ENCODE assay signal across 14 cellular contexts in genomic region chr22:41844513-41844912, GRCh38. TPM values are rescaled to one million over a fixed set of nuclear protein-coding genes. Genes with fewer than 3 reads are reported as not detected.
A peak's percentile ranks its signal among the peaks of the same experiment; 100 is the strongest.
DNase-seq lines count a peak whose midpoint lies in the region; ATAC-seq and TF ChIP-seq lines count a peak whose summit lies in the region.
"Had no signal": no experiment of that assay in that cellular context is flagged by ENCODE, and none has a peak within 500 bp of the region (broad histone marks: within the 10 kb centered on the region; RNA-seq: fewer than 3 reads in every experiment).

No MANE protein-coding gene starts in this region.

- H4K5ac ChIP-seq in mesendoderm (ENCODE audit: low read length), result no peak overlapping the region

- H3K79me2 ChIP-seq in mesendoderm (ENCODE audit: control insufficient read depth, insufficient read depth, low read length), result peaks cover 85% of the 10 kb centered on the region

- H3K23ac ChIP-seq in mesendoderm (ENCODE audit: low read length), result no peak overlapping the region

- H3K4ac ChIP-seq in mesendoderm (ENCODE audit: low read depth, low read length), result no peak overlapping the region

- intact Hi-C loops in natural killer cell (cut with micrococcal nuclease), result no loop called here
- intact Hi-C loops in adrenal gland (cut with DNase I), result no loop called here
- intact Hi-C loops in colonic mucosa (cut with DNase I), result no loop called here

- ATAC-seq in natural killer cell, result no peak
- ATAC-seq in natural killer cell treated with Interleukin-12 subunit alpha and Interleukin-12 subunit beta and Interleukin-15 and Interleukin-18, amount 100 ng/mL, for 72 hours, result no peak

- H3K9me3 Mint-ChIP-seq in natural killer cell, result no peaks in the 10 kb centered on the region
- H3K9me3 Mint-ChIP-seq in natural killer cell treated with Interleukin-12 subunit alpha and Interleukin-12 subunit beta and Interleukin-15 and Interleukin-18, amount 100 ng/mL, for 72 hours, result no peaks in the 10 kb centered on the region
- H3K9me3 Mint-ChIP-seq: activated T-helper 2 cell treated with anti-CD3 and anti-CD28 coated beads, Interferon-gamma antibody, Interleukin-2, Interleukin-4, amounts not matched to agents 10 μg/mL and 5 μg/mL and 100 μg/mL, durations not matched to agents 14 hours and 24 hours and 36 hours had no signal

- H3K4me3 ChIP-seq in adrenal gland (no peak overlapping the region), mesendoderm (ENCODE audit: low read length) (no peak overlapping the region), colonic mucosa (no peak overlapping the region)

- no peaks in the 10 kb centered on the region for H3K27me3 ChIP-seq in adrenal gland
- no peaks in the 10 kb centered on the region for H3K27me3 ChIP-seq in mesendoderm (ENCODE audit: insufficient read depth, low read length, poor library complexity)
- H3K27me3 ChIP-seq in colonic mucosa, result no peaks in the 10 kb centered on the region

- no peak overlapping the region for H3K4me2 ChIP-seq in mesendoderm (ENCODE audit: low read length)

- H3K27ac ChIP-seq in adrenal gland (peak overlapping the region in 3 of 5 donors; percentile 14 to 64 (median 42)), mesendoderm (ENCODE audit: low read depth, low read length) (no peak overlapping the region), colonic mucosa (no peak overlapping the region)

- H3K79me1 ChIP-seq in mesendoderm (ENCODE audit: low read length), result peaks cover 34% of the 10 kb centered on the region

- no peaks in the 10 kb centered on the region for H3K9me3 ChIP-seq in adrenal gland (replicated peaks in 1 of 3)
- H3K9me3 ChIP-seq in colonic mucosa, result no peaks in the 10 kb centered on the region

- no peak for TF ChIP-seq POLR2A in adrenal gland (IDR thresholded peaks at IDR 0.05)

- 29 to 41% (median 38%) methylated on average over 3 of the region's 3 CpGs for WGBS in adrenal gland, 4 donors
- no CpG with 5 or more reads among the region's 3 CpGs for WGBS in mesendoderm (ENCODE audit: extremely low coverage, insufficient coverage, low lambda C conversion rate)

- H2AK5ac ChIP-seq in mesendoderm (ENCODE audit: low read length), result no peak overlapping the region

- H3K27ac Mint-ChIP-seq in natural killer cell, result peak overlapping the region; percentile 7 to 13
- H3K27ac Mint-ChIP-seq in natural killer cell treated with Interleukin-12 subunit alpha and Interleukin-12 subunit beta and Interleukin-15 and Interleukin-18, amount 100 ng/mL, for 72 hours, result peak overlapping the region in 1 of 2 donors; percentile 29

- no peaks in the 10 kb centered on the region for H3K36me3 Mint-ChIP-seq in natural killer cell
- peaks cover 11% of the 10 kb centered on the region for H3K36me3 Mint-ChIP-seq in natural killer cell treated with Interleukin-12 subunit alpha and Interleukin-12 subunit beta and Interleukin-15 and Interleukin-18, amount 100 ng/mL, for 72 hours

- no peak overlapping the region for H4K8ac ChIP-seq in mesendoderm (ENCODE audit: low read depth, low read length)

- no peak overlapping the region for H2BK15ac ChIP-seq in mesendoderm (replicated peaks; ENCODE audit: low read depth)

- H3K36me3 ChIP-seq in adrenal gland (replicated peaks in 1 of 2), result no peaks in the 10 kb centered on the region
- H3K36me3 ChIP-seq in mesendoderm (ENCODE audit: control insufficient read depth, insufficient read depth, low read length), result peaks cover 2% of the 10 kb centered on the region
- no peaks in the 10 kb centered on the region for H3K36me3 ChIP-seq in colonic mucosa

- no peak overlapping the region for H2BK5ac ChIP-seq in mesendoderm (ENCODE audit: low read length)

- DNase-seq in natural killer cell (no peak), adrenal gland (no peak), mesendoderm (no peak), ureter (ENCODE audit: low spot score) (peak; percentile 81), colonic mucosa (no peak), SHP77 treated with DMSO at 0.1 percent for 48 hours (lab: John Stamatoyannopoulos, UW) (no peak), GM19238 (ENCODE audit: insufficient read length, low spot score) (no peak)
- no peak for DNase-seq in natural killer cell treated with Interleukin-12 subunit alpha and Interleukin-12 subunit beta and Interleukin-15 and Interleukin-18, amount 100 ng/mL, for 72 hours (ENCODE audit: low spot score)
- DNase-seq: central memory CD4-positive, alpha-beta T cell; GDM1; NCI-H446; RPMI8226; stimulated activated CD4-positive, alpha-beta T cell treated with anti-CD3 and anti-CD28 coated beads, Interleukin-12 subunit alpha, Interleukin-12 subunit beta, amount 100 ng/mL, for 4 hours had no signal

- peaks cover 45 to 60% of the 10 kb centered on the region in 2 donors for H3K4me1 Mint-ChIP-seq in natural killer cell
- H3K4me1 Mint-ChIP-seq in natural killer cell treated with Interleukin-12 subunit alpha and Interleukin-12 subunit beta and Interleukin-15 and Interleukin-18, amount 100 ng/mL, for 72 hours (ENCODE audit: low read depth in 2 of 2), result peaks cover 57 to 62% of the 10 kb centered on the region in 2 donors

- H3K9ac ChIP-seq in mesendoderm (ENCODE audit: low read length) (peak overlapping the region; percentile 23), colonic mucosa (ENCODE audit: low read depth in 2 of 2, low read length in 2 of 2) (peak overlapping the region in 1 of 2 donors; percentile 22)

- H3K27me3 Mint-ChIP-seq in natural killer cell (ENCODE audit: low read depth in 2 of 2), result no peaks in the 10 kb centered on the region
- H3K27me3 Mint-ChIP-seq in natural killer cell treated with Interleukin-12 subunit alpha and Interleukin-12 subunit beta and Interleukin-15 and Interleukin-18, amount 100 ng/mL, for 72 hours, result no peaks in the 10 kb centered on the region

- H3K4me3 Mint-ChIP-seq in natural killer cell, result no peak overlapping the region
- no peak overlapping the region for H3K4me3 Mint-ChIP-seq in natural killer cell treated with Interleukin-12 subunit alpha and Interleukin-12 subunit beta and Interleukin-15 and Interleukin-18, amount 100 ng/mL, for 72 hours

- TF ChIP-seq CTCF in natural killer cell (IDR thresholded peaks at IDR 0.05), result no peak
- no peak for TF ChIP-seq CTCF in adrenal gland (IDR thresholded peaks at IDR 0.05)
- TF ChIP-seq CTCF in colonic mucosa (IDR thresholded peaks at IDR 0.05), result no peak

- H3K4me1 ChIP-seq in adrenal gland (replicated peaks in 1 of 2) (peaks cover 59 to 79% of the 10 kb centered on the region in 2 donors), mesendoderm (ENCODE audit: control insufficient read depth, low read depth, low read length) (peaks cover 26% of the 10 kb centered on the region), colonic mucosa (peaks cover 27% of the 10 kb centered on the region)

- H2BK120ac ChIP-seq in mesendoderm (ENCODE audit: low read depth, low read length), result no peak overlapping the region

- H3K18ac ChIP-seq in mesendoderm (ENCODE audit: low read length), result no peak overlapping the region

- H3K56ac ChIP-seq in mesendoderm (ENCODE audit: low read length), result peak overlapping the region; percentile 45

RNA-seq across cellular contexts. Expression of gene SREBF2, which starts 11.6 kb away (rescaled TPM):
- 100 to 1,000 TPM; 101 to 106 (median 105) TPM for total RNA-seq in natural killer cell
- total RNA-seq in natural killer cell treated with Interleukin-12 subunit alpha and Interleukin-12 subunit beta and Interleukin-15 and Interleukin-18, amount 100 ng/mL, for 72 hours, result 100 to 1,000 TPM; 205 to 211 TPM
- 100 to 1,000 TPM; 113 to 263 (median 156) TPM for total RNA-seq in adrenal gland
- polyA plus RNA-seq in adrenal gland, result 100 to 1,000 TPM in 2 of 3 donors, 10 to 100 TPM in 1; 85.7 to 209 (median 104) TPM
- polyA plus RNA-seq in mesendoderm (2013, experiment 1 of 2), result 83.8 TPM
- 84.9 TPM for polyA plus RNA-seq in mesendoderm (2013, experiment 2 of 2)
- 165 TPM for total RNA-seq in ureter
- total RNA-seq in colonic mucosa, result 100 to 1,000 TPM; 159 to 192 TPM

RNA-seq across cellular contexts. Expression of gene CCDC134, which starts 44.0 kb away (rescaled TPM):
- total RNA-seq in natural killer cell (10 to 100 TPM; 16.4 to 22.1 (median 16.7) TPM), adrenal gland (10 to 100 TPM; 24.9 to 64.4 (median 35.1) TPM), ureter (10.4 TPM), colonic mucosa (10 to 100 TPM in 1 of 2 donors, 1 to 10 TPM in 1; 9.3 to 18.8 TPM)
- 10 to 100 TPM; 25.1 to 26.3 TPM for total RNA-seq in natural killer cell treated with Interleukin-12 subunit alpha and Interleukin-12 subunit beta and Interleukin-15 and Interleukin-18, amount 100 ng/mL, for 72 hours
- polyA plus RNA-seq in adrenal gland, result 10 to 100 TPM in 1 of 3 donors, 1 to 10 TPM in 2; 4.9 to 28.0 (median 6.8) TPM
- 8.3 TPM for polyA plus RNA-seq in mesendoderm (2013, experiment 1 of 2)
- polyA plus RNA-seq in mesendoderm (2013, experiment 2 of 2), result 8.0 TPM

Comparison
In these comparisons a context has a peak if more than half of its experiments do, and no peak if none do; other contexts are left out.
1. H3K27ac ChIP-seq: peak in adrenal gland (3 of 5); none in mesendoderm (single experiment) and colonic mucosa (single experiment).